In the genomic region with DNA sequence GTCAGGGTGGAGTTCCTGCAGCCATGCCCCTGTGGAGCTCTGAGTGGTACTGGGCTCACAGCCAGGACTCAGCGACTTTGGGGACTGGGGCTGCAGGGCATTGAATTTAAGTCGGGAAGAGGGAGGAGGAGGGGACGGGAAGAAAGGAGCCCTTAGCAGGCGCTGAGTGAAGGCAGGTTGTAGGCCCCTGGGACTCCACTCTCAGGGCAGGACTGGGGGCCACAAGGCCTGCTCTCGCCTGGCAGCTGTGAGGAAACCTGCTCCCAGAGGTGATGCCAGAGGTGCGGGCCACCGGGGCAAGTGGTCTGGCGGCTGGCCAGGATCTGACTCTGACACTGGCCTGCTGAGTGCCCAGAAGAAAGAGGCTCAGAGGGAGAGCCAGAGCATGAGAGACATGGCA, we compare ENCODE assay signal across 14 cellular contexts.
DNase-seq lines count a peak whose midpoint lies in the region; ATAC-seq, FAIRE-seq and TF ChIP-seq lines count a peak whose summit lies in the region.
"Had no signal": no experiment of that assay in that cellular context is flagged by ENCODE, and none has a peak within 500 bp of the region (broad histone marks: within the 10 kb centered on the region; RNA-seq: fewer than 3 reads in every experiment).

No MANE protein-coding gene starts in this region.

- FAIRE-seq in GM12891 (lab: Jason Lieb, UNC), result no peak
- FAIRE-seq: H54 had no signal

- no peak overlapping the region for H3K4me3 Mint-ChIP-seq in activated CD8-positive, alpha-beta T cell treated with anti-CD3 and anti-CD28 coated beads for 36 hours
- H3K4me3 Mint-ChIP-seq: CD14-positive monocyte had no signal

- no peak for ATAC-seq in activated CD8-positive, alpha-beta T cell treated with anti-CD3 and anti-CD28 coated beads for 36 hours
- ATAC-seq in lower lobe of right lung (peak; percentile 23 to 49), GM19328 (IDR thresholded peaks at IDR 0.05; ENCODE audit: unreplicated experiment) (no peak)
- ATAC-seq: body of pancreas had no signal

- no peaks in the 10 kb centered on the region for H3K36me3 Mint-ChIP-seq in activated CD8-positive, alpha-beta T cell treated with anti-CD3 and anti-CD28 coated beads for 36 hours (ENCODE audit: low read depth)

- H3K36me3 ChIP-seq in lower lobe of right lung, result no peaks in the 10 kb centered on the region

- H3K27me3 Mint-ChIP-seq in activated CD8-positive, alpha-beta T cell treated with anti-CD3 and anti-CD28 coated beads for 36 hours, result no peaks in the 10 kb centered on the region

- no peak overlapping the region for H3K27ac ChIP-seq in lower lobe of right lung
- H3K27ac ChIP-seq: body of pancreas had no signal

- H3K9me3 ChIP-seq in lower lobe of right lung, result no peaks in the 10 kb centered on the region
- H3K9me3 ChIP-seq: body of pancreas had no signal

- peaks cover 3% of the 10 kb centered on the region for H3K4me1 Mint-ChIP-seq in activated CD8-positive, alpha-beta T cell treated with anti-CD3 and anti-CD28 coated beads for 36 hours (ENCODE audit: low read depth)

- no peaks in the 10 kb centered on the region for H3K9me3 Mint-ChIP-seq in activated CD8-positive, alpha-beta T cell treated with anti-CD3 and anti-CD28 coated beads for 36 hours

- no peak for TF ChIP-seq CTCF in activated CD8-positive, alpha-beta T cell treated with anti-CD3 and anti-CD28 coated beads for 36 hours (IDR thresholded peaks at IDR 0.05)
- no peak for TF ChIP-seq CTCF in lower lobe of right lung (IDR thresholded peaks at IDR 0.05)

- intact Hi-C loops in activated CD8-positive, alpha-beta T cell treated with anti-CD3 and anti-CD28 coated beads for 36 hours (cut with micrococcal nuclease), result no loop called here
- intact Hi-C loops in lower lobe of right lung (cut with DNase I), result no loop called here

- POLR2A ChIA-PET in activated CD8-positive, alpha-beta T cell treated with anti-CD3 and anti-CD28 coated beads for 36 hours (lab: Charles Lee), result no interaction called here

- CTCF ChIA-PET in activated CD8-positive, alpha-beta T cell treated with anti-CD3 and anti-CD28 coated beads for 36 hours (lab: Charles Lee), result interaction anchor here (1.1 to 1.3 kb wide), 2 partner anchors 13 to 74 kb away, joined by 3 to 4 read pairs; partner anchors contain the start of gene EPHB3

- H3K4me3 ChIP-seq in lower lobe of right lung, result no peak overlapping the region
- H3K4me3 ChIP-seq: body of pancreas had no signal

- TF ChIP-seq POLR2A in GM12891 (IDR thresholded peaks at IDR 0.05; ENCODE audit: low read depth, low read length), result no peak

- no peaks in the 10 kb centered on the region for H3K4me1 ChIP-seq in lower lobe of right lung
- H3K4me1 ChIP-seq: body of pancreas had no signal

- DNase-seq in COR-L47 (lab: John Stamatoyannopoulos, UW), result peak; percentile 31
- peak; percentile 50 for DNase-seq in NCI-H2029 (lab: John Stamatoyannopoulos, UW)
- no peak for DNase-seq in activated CD8-positive, alpha-beta T cell treated with anti-CD3 and anti-CD28 coated beads for 36 hours
- peak; percentile 69 for DNase-seq in lower lobe of right lung
- DNase-seq in GM12891 (ENCODE audit: insufficient read length, low spot score), result no peak
- DNase-seq in NCI-H526 treated with DMSO at 0.1 percent for 48 hours (lab: John Stamatoyannopoulos, UW), result no peak
- no peak for DNase-seq in RKO (ENCODE audit: low spot score)
- DNase-seq: KG1; NK-92 treated with Interleukin-12 subunit alpha and Interleukin-12 subunit beta, amount 100 ng/mL, for 24 hours; T-helper 9 cell had no signal

- H3K27me3 ChIP-seq in lower lobe of right lung (ENCODE audit: low read depth), result peaks cover 6% of the 10 kb centered on the region
- H3K27me3 ChIP-seq: body of pancreas had no signal

- H3K27ac Mint-ChIP-seq in activated CD8-positive, alpha-beta T cell treated with anti-CD3 and anti-CD28 coated beads for 36 hours, result peak overlapping the region; percentile 9

TF ChIP-seq in GM12891, 5 proteins besides CTCF, POLR2A, EP300 and RAD21:
- no peak for TF ChIP-seq POLR2AphosphoS5 (IDR thresholded peaks at IDR 0.05; ENCODE audit: low read depth, low read length)
- no peak for TF ChIP-seq POU2F2 (IDR thresholded peaks at IDR 0.05; ENCODE audit: low read depth, low read length)
- TF ChIP-seq PAX5 (IDR thresholded peaks at IDR 0.05; ENCODE audit: insufficient read depth, low read length, severe bottlenecking), result no peak
- TF ChIP-seq SPI1 (IDR thresholded peaks at IDR 0.05; ENCODE audit: low read depth, low read length), result no peak
- no peak for TF ChIP-seq TAF1 (IDR thresholded peaks at IDR 0.05; ENCODE audit: low read depth, low read length)

Comparison
In these comparisons a context has a peak if more than half of its experiments do, and no peak if none do; other contexts are left out.
1. DNase-seq: peak in COR-L47 (single experiment), NCI-H2029 (single experiment) and lower lobe of right lung (single experiment); none in activated CD8-positive, alpha-beta T cell treated with anti-CD3 and anti-CD28 coated beads for 36 hours (single experiment), GM12891 (single experiment), NCI-H526 treated with DMSO at 0.1 percent for 48 hours (single experiment) and RKO (single experiment).
2. ATAC-seq: peak in lower lobe of right lung (2 of 2); none in activated CD8-positive, alpha-beta T cell treated with anti-CD3 and anti-CD28 coated beads for 36 hours (single experiment) and GM19328 (single experiment).